In the genomic region with DNA sequence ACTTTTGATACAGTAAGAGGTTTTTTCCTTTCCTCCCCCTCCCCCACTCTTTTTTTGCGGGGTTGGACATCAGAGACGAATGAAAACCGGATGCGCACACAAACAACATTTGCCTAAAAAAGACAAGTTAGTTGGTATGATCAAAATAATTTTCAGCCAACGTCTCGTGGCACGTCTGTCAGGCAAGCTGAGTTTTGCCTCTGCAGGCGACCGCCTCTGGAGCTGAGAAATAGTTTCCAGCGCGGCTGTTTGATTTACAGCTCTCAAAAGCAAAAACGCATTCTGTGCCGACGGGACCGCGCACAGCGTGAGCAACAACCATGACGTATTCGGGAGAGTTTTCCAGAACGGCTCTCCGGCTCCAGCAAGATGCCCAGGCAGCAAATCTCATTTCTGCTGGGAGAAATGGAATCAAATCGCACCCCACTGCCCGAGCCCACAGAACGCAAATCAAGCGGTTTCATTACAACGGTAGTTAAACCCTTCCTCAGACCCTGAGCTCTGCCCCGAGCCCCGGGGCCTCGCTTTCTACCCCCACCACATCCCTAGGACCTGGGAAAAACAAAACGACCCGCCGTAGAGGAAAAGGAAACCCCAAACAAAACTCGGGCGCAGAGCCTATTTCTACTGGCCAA, we compare ENCODE assay signal across 9 cellular contexts. TPM values are rescaled to one million over a fixed set of nuclear protein-coding genes. Genes with fewer than 3 reads are reported as not detected.
DNase-seq lines count a peak whose midpoint lies in the region; ATAC-seq, FAIRE-seq and TF ChIP-seq lines count a peak whose summit lies in the region.
"Had no signal": no experiment of that assay in that cellular context is flagged by ENCODE, and none has a peak within 500 bp of the region (broad histone marks: within the 10 kb centered on the region; RNA-seq: fewer than 3 reads in every experiment).

No MANE protein-coding gene starts in this region.

- peaks cover 14% of the 10 kb centered on the region for H3K4me1 Mint-ChIP-seq in CD14-positive monocyte

- peak; percentile 5 for FAIRE-seq in islet of Langerhans (lab: Jason Lieb, UNC)

- H3K9me3 Mint-ChIP-seq in CD14-positive monocyte = no peaks in the 10 kb centered on the region
- H3K9me3 Mint-ChIP-seq: activated naive CD4-positive, alpha-beta T cell treated with anti-CD3 and anti-CD28 coated beads, Interleukin-2, amount 50 U/mL, for 24 hours had no signal

- H3K4me3 Mint-ChIP-seq in CD14-positive monocyte = no peak overlapping the region
- H3K4me3 Mint-ChIP-seq: activated naive CD4-positive, alpha-beta T cell treated with anti-CD3 and anti-CD28 coated beads, Interleukin-2, amount 50 U/mL, for 24 hours had no signal

- H3K36me3 Mint-ChIP-seq in CD14-positive monocyte = no peaks in the 10 kb centered on the region
- H3K36me3 Mint-ChIP-seq: activated naive CD4-positive, alpha-beta T cell treated with anti-CD3 and anti-CD28 coated beads, Interleukin-2, amount 50 U/mL, for 24 hours had no signal

- intact Hi-C loops in CD14-positive monocyte (cut with micrococcal nuclease) (loop anchor here (1.0 to 10.0 kb wide), 6 partner anchors 17 to 428 kb away; a partner anchor contains a TSS), breast epithelium (cut with DNase I; ENCODE audit: low total_unique reads) (no loop called here)

- H3K4me3 ChIP-seq in breast epithelium = peak overlapping the region; percentile 60 to 75 (median 61)

- H3K36me3 ChIP-seq in breast epithelium = no peaks in the 10 kb centered on the region

- H3K27ac Mint-ChIP-seq in CD14-positive monocyte = no peak overlapping the region
- H3K27ac Mint-ChIP-seq: activated naive CD4-positive, alpha-beta T cell treated with anti-CD3 and anti-CD28 coated beads, Interleukin-2, amount 50 U/mL, for 24 hours had no signal

- ATAC-seq in GM21381 (IDR thresholded peaks at IDR 0.05; ENCODE audit: unreplicated experiment) = peak; percentile 12

- H3K9me3 ChIP-seq in breast epithelium = no peaks in the 10 kb centered on the region

- DNase-seq in CD14-positive monocyte (ENCODE audit: low spot score) = peak; percentile 52
- peak; percentile 76 for DNase-seq in LHCN-M2 (ENCODE audit: low read depth)
- DNase-seq in T-helper 2 cell = peak; percentile 11 to 84 (median 52)
- DNase-seq in breast epithelium (ENCODE audit: low spot score in 2 of 2) = peak; percentile 63 to 74
- DNase-seq in stimulated activated CD4-positive, alpha-beta T cell treated with anti-CD3 and anti-CD28 coated beads, Interleukin-12 subunit alpha, Interleukin-12 subunit beta, amount 100 ng/mL, for 48 hours (ENCODE audit: low read depth in 2 of 3, low spot score in 1 of 3) = peak; percentile 48 to 57 (median 57)
- no peak for DNase-seq in epidermal melanocyte (ENCODE audit: insufficient read length, low spot score)

- TF ChIP-seq CTCF in CD14-positive monocyte (IDR thresholded peaks at IDR 0.05) = no peak
- no peak for TF ChIP-seq CTCF in breast epithelium (IDR thresholded peaks at IDR 0.05)

- peaks cover 0 to 8% of the 10 kb centered on the region in 2 donors for H3K4me1 ChIP-seq in breast epithelium

- peaks cover 0 to 3% (median 1%) of the 10 kb centered on the region in 3 donors for H3K27me3 Mint-ChIP-seq in CD14-positive monocyte (ENCODE audit: low read depth in 3 of 3)
- H3K27me3 Mint-ChIP-seq: activated naive CD4-positive, alpha-beta T cell treated with anti-CD3 and anti-CD28 coated beads, Interleukin-2, amount 50 U/mL, for 24 hours had no signal

- H3K27ac ChIP-seq in breast epithelium = peak overlapping the region; percentile 98

- TF ChIP-seq POLR2A in breast epithelium (IDR thresholded peaks at IDR 0.05) = no peak

- no peaks in the 10 kb centered on the region for H3K27me3 ChIP-seq in breast epithelium

RNA-seq across cellular contexts. Expression of a gene that starts 14.2 kb away (rescaled TPM):
- polyA plus RNA-seq in CD14-positive monocyte = 100 to 1,000 TPM; 906 to 912 TPM
- total RNA-seq in LHCN-M2 (2014; rRNA removed) = 290 and 350 TPM in 2 replicates
- 240 TPM for polyA plus RNA-seq in LHCN-M2 (2012)
- 100 to 1,000 TPM; 186 to 332 (median 237) TPM for total RNA-seq in breast epithelium

RNA-seq across cellular contexts. Expression of a gene that starts 50.9 kb away (rescaled TPM):
- polyA plus RNA-seq in CD14-positive monocyte = 1 to 10 TPM; 4.7 to 6.7 TPM
- total RNA-seq in LHCN-M2 (2014; rRNA removed) (4.2 and 5.9 TPM in 2 replicates), breast epithelium (10 to 100 TPM in 2 of 3 donors, 1 to 10 TPM in 1; 9.3 to 19.8 (median 19.7) TPM)
- 4.5 TPM for polyA plus RNA-seq in LHCN-M2 (2012)
